Comparison of ENCODE assay signal across 8 cellular contexts in the genomic region with DNA sequence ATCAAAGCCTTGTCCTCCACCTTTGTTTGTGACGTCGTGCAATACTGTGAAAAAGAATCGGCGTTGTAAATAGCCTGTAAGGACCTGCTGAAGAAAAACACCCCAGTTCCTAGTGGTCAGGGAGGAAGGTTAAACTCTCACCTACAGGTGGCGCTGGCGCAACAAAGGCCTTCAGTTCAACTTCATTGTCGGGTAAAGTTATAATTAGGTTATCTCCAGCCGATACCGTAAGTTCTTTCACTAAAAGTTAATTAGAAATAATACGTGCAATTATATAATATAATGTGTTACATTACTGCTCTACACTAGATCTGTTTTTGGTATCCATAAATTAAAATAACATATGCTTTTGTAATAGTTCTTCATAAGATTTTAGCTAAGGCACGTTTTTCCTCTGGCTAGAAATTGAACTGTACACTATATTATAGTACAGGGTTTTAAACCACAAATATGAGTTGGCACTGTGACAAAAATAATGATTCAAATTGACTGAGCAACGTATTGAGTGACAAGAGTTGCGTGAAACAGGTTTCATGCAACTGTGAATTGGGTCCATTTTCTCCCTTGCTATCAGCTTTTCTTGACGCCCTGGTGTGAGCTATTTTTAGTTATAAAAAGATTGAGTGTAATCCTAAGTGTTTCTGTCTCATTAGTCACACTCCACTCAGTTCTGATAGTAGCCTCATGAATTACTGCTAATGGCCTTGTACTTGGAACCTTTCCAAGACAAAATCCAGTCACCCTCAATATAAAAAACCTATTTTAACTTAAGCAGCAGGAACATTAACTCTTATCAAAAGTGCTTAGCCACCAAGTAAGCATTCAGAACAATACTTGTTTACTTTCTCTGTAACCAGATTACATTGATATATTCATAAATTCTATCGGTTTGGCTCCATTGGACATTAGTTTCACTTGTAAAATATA.
A peak's percentile ranks its signal among the peaks of the same experiment; 100 is the strongest.
DNase-seq lines count a peak whose midpoint lies in the region; ATAC-seq and TF ChIP-seq lines count a peak whose summit lies in the region.

No MANE protein-coding gene starts in this region.

- H4K20me1 ChIP-seq in HCT116 (ENCODE audit: insufficient read depth) = no peaks in the 10 kb centered on the region

- H3K9me2 ChIP-seq in HCT116 (ENCODE audit: insufficient read depth) = no peaks in the 10 kb centered on the region

- no peak for TF ChIP-seq POLR2A in HCT116 (IDR thresholded peaks at IDR 0.05; ENCODE audit: borderline replicate concordance, extremely low read depth, insufficient read depth, insufficient read length)
- TF ChIP-seq POLR2A in gastrocnemius medialis (IDR thresholded peaks at IDR 0.05) = no peak

- H3K27ac Mint-ChIP-seq in T-cell = no peak overlapping the region

- in situ Hi-C loops in gastrocnemius medialis (cut with MboI; ENCODE audit: low sequenced_read_pairs in 4 of 4) = loop anchor here (5.0 to 25.0 kb wide), 6 partner anchors 109 to 481 kb away; no protein-coding TSS in a partner anchor

- H3K27me3 ChIP-seq in HCT116 (ENCODE audit: insufficient read depth, low read length) = no peaks in the 10 kb centered on the region
- H3K27me3 ChIP-seq in right cardiac atrium (ENCODE audit: control insufficient read depth, insufficient read depth) = no peaks in the 10 kb centered on the region
- H3K27me3 ChIP-seq in gastrocnemius medialis = no peaks in the 10 kb centered on the region

- H3K4me1 Mint-ChIP-seq in T-cell = peaks cover 2 to 10% (median 3%) of the 10 kb centered on the region in 3 donors

- BruUV-seq in HCT116 (replicated peaks; lab: Mats Ljungman, UMichigan) = no TSS peak

- H3K36me3 ChIP-seq in HCT116 (ENCODE audit: control insufficient read depth in 1 of 2, insufficient read depth in 2 of 2, low read length in 2 of 2) (no peaks in the 10 kb centered on the region), gastrocnemius medialis (no peaks in the 10 kb centered on the region)

- WGBS in right cardiac atrium = 16% methylated on average over 15 of the region's 15 CpGs

- H3K4me3 Mint-ChIP-seq in T-cell = no peak overlapping the region

- H3K36me3 Mint-ChIP-seq in T-cell = no peaks in the 10 kb centered on the region

- H3K27me3 Mint-ChIP-seq in T-cell = peaks cover 9 to 19% of the 10 kb centered on the region in 2 donors

- H3K9ac ChIP-seq in HCT116 (ENCODE audit: low read length) = no peak overlapping the region

- TF ChIP-seq CTCF in HCT116 (IDR thresholded peaks at IDR 0.05 in 2 of 3, conservative IDR thresholded peaks at IDR 0.05 in 1 of 3; ENCODE audit: borderline replicate concordance in 1 of 3, insufficient read depth in 1 of 3, low read depth in 2 of 3, low read length in 2 of 3) = peak; percentile 73 to 86 (median 80)
- peak; percentile 52 to 83 (median 58) for TF ChIP-seq CTCF in gastrocnemius medialis (IDR thresholded peaks at IDR 0.05 in 4 of 5, conservative IDR thresholded peaks at IDR 0.05 in 1 of 5)

- H3K79me2 ChIP-seq in HCT116 (ENCODE audit: insufficient read depth, low read length) = no peaks in the 10 kb centered on the region

- H3K4me3 ChIP-seq in HCT116 (replicated peaks in 1 of 2; ENCODE audit: low read depth in 1 of 2, low read length in 2 of 2) = peak overlapping the region in 1 of 2 experiments; percentile 32; a peak in 1 of 4 replicates
- no peak overlapping the region for H3K4me3 ChIP-seq in right cardiac atrium (ENCODE audit: low read length)
- H3K4me3 ChIP-seq in gastrocnemius medialis = peak overlapping the region in 1 of 4 donors; percentile 4

- no peak overlapping the region for H3K27ac ChIP-seq in HCT116 (ENCODE audit: low read depth, low read length)
- no peak overlapping the region for H3K27ac ChIP-seq in right cardiac atrium (ENCODE audit: low read length)
- no peak overlapping the region for H3K27ac ChIP-seq in gastrocnemius medialis

- H3K4me1 ChIP-seq in HCT116 (ENCODE audit: control insufficient read depth in 1 of 2, insufficient read depth in 2 of 2, low read length in 2 of 2) (peaks cover 3 to 13% of the 10 kb centered on the region in 2 experiments; a peak in 3 of 4 replicates), right cardiac atrium (ENCODE audit: control insufficient read depth, insufficient read depth, low read length) (peaks cover 2% of the 10 kb centered on the region), gastrocnemius medialis (peaks cover 0 to 4% of the 10 kb centered on the region in 2 donors)

- peak; percentile 71 for TF ChIP-seq RAD21 in HCT116 (IDR thresholded peaks at IDR 0.05; ENCODE audit: low read depth)

- RAD21 ChIA-PET in HCT116 (lab: Charles Lee; ENCODE audit: low non-redundant PET in 1 of 2, low total read pairs in 2 of 2, uncharacterized antibody in 2 of 2, unreplicated experiment in 2 of 2) = interaction anchor here in 1 of 2 experiments (0.7 kb wide), 1 partner anchor 160 kb away, joined by 3 read pairs; no protein-coding TSS in a partner anchor

- peak; percentile 83 for DNase-seq in DMS53 (lab: John Stamatoyannopoulos, UW)
- DNase-seq in HCT116 (ENCODE audit: low read depth, low spot score) = peak; percentile 69
- DNase-seq in NCI-H146 (lab: John Stamatoyannopoulos, UW) = peak; percentile 95
- DNase-seq in T-cell = peak; percentile 20 to 75 (median 60)
- DNase-seq in amygdala (lab: John Stamatoyannopoulos, UW) = peak in 41 of 56 donors; percentile 1 to 78 (median 28)
- peak; percentile 75 to 90 (median 78) for DNase-seq in right cardiac atrium
- DNase-seq in gastrocnemius medialis = peak; percentile 31 to 59

- CTCF ChIA-PET in HCT116 (lab: Charles Lee) = interaction anchor here (0.6 to 1.6 kb wide), 15 partner anchors 10 to 488 kb away, joined by 3 to 8 read pairs (median 4); no protein-coding TSS in a partner anchor
- CTCF ChIA-PET in T-cell (lab: Charles Lee) = interaction anchor here (0.5 to 2.4 kb wide), 14 partner anchors 12 to 1080 kb away, joined by 3 to 10 read pairs (median 4); a partner anchor contains a TSS

- peak overlapping the region; percentile 99 for H2AFZ ChIP-seq in HCT116 (ENCODE audit: low read depth, low read length, poor library complexity, severe bottlenecking)

- H3K4me2 ChIP-seq in HCT116 (ENCODE audit: low read length) = peak overlapping the region; percentile 62

- ATAC-seq in HCT116 = peak; percentile 84
- ATAC-seq in T-cell (replicated peaks in 1 of 4) = peak; percentile 60 to 70 (median 66)
- peak; percentile 85 for ATAC-seq in right cardiac atrium
- peak; percentile 73 to 90 for ATAC-seq in gastrocnemius medialis
- ATAC-seq in HG03045 (IDR thresholded peaks at IDR 0.05; ENCODE audit: unreplicated experiment) = no peak

- no peaks in the 10 kb centered on the region for H3K9me3 Mint-ChIP-seq in T-cell

- H3K9me3 ChIP-seq in HCT116 (ENCODE audit: control insufficient read depth in 1 of 2, insufficient read depth in 1 of 2, low read depth in 1 of 2, low read length in 2 of 2) (no peaks in the 10 kb centered on the region), right cardiac atrium (ENCODE audit: control insufficient read depth, low read length) (no peaks in the 10 kb centered on the region), gastrocnemius medialis (no peaks in the 10 kb centered on the region)

- intact Hi-C loops in HCT116 (cut with micrococcal nuclease) = loop anchor here (2.0 to 5.0 kb wide), 2 partner anchors 183 to 434 kb away; no protein-coding TSS in a partner anchor
- intact Hi-C loops in right cardiac atrium (cut with DNase I) = loop anchor here (2.0 to 10.0 kb wide), 5 partner anchors 81 to 184 kb away; a partner anchor contains a TSS
- intact Hi-C loops in gastrocnemius medialis (cut with DNase I; ENCODE audit: low total_unique reads) = loop anchor here (1.0 to 5.0 kb wide), 3 partner anchors 84 to 489 kb away; a partner anchor contains a TSS

- POLR2A ChIA-PET in HCT116 (lab: Charles Lee) (no interaction called here), T-cell (lab: Charles Lee) (interaction anchor here in 1 of 2 donors (0.6 kb wide), 1 partner anchor 10 kb away, joined by 5 read pairs; no protein-coding TSS in a partner anchor)

TF ChIP-seq in HCT116, 20 proteins besides CTCF, POLR2A, EP300 and RAD21:
- TF ChIP-seq CBX3 (IDR thresholded peaks at IDR 0.05; ENCODE audit: low read depth) (peak; percentile 58; the same call in 1 of the 2 replicates), ELF1 (IDR thresholded peaks at IDR 0.05; ENCODE audit: borderline replicate concordance, low read depth) (no peak)

Comparison
In these comparisons a context has a peak if more than half of its experiments do, and no peak if none do; other contexts are left out.
1. DNase-seq: peak in every context shown above with its lines; median percentile 95 in NCI-H146; 83 in DMS53; 78 in right cardiac atrium; 69 in HCT116; 60 in T-cell; 45 in gastrocnemius medialis; 28 in amygdala.